In the genomic region with DNA sequence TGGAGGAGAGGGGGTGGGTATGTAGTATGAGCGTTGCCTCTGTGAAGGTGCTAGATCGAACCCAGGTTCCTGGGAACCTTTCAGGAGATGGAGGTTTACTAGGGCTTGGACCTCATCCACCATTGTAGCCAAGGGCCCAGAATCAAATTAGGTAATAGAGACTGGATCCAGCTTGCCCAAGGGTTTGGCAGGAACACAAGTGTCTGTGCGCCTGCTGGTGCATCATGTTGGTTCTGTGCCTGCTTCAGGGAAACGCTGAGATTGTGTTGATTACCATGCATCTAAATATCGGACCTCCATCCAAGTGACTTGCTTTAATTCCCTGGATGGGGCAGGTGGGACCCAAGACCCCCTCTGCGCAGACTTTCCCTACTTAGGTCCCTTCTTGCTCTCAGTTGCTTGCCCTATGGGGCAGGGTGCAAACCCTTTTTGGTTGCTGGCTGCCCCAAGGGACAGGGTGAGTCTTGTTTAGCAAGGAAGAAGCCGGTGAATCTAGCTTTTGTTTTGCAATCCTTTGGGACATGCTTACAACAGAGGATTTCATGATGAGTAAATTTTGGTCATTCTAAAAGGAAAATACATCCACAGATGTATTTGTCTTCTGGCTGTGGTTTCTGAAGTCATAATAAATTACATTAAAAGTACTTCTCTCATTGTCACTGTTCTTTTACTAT, we compare ENCODE assay signal across 1 cellular context.
TF ChIP-seq lines count a peak whose summit lies in the region.

No MANE protein-coding gene starts in this region.

TF ChIP-seq in SK-N-SH, 30 proteins besides CTCF, POLR2A, EP300 and RAD21 (continued from another document):
- TF ChIP-seq, protein P1, sequence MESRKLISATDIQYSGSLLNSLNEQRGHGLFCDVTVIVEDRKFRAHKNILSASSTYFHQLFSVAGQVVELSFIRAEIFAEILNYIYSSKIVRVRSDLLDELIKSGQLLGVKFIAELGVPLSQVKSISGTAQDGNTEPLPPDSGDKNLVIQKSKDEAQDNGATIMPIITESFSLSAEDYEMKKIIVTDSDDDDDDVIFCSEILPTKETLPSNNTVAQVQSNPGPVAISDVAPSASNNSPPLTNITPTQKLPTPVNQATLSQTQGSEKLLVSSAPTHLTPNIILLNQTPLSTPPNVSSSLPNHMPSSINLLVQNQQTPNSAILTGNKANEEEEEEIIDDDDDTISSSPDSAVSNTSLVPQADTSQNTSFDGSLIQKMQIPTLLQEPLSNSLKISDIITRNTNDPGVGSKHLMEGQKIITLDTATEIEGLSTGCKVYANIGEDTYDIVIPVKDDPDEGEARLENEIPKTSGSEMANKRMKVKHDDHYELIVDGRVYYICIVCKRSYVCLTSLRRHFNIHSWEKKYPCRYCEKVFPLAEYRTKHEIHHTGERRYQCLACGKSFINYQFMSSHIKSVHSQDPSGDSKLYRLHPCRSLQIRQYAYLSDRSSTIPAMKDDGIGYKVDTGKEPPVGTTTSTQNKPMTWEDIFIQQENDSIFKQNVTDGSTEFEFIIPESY (IDR thresholded peaks at IDR 0.05; ENCODE audit: borderline replicate concordance, low read depth) = no peak
- TF ChIP-seq SMC3 (IDR thresholded peaks at IDR 0.05; ENCODE audit: low read depth, low read length) (no peak), SIN3A (IDR thresholded peaks at IDR 0.05; ENCODE audit: borderline replicate concordance, low read depth, low read length) (no peak), NRF1 (IDR thresholded peaks at IDR 0.05; ENCODE audit: low read depth, low read length) (no peak), RFX5 (IDR thresholded peaks at IDR 0.05; ENCODE audit: low read length) (no peak)
